In the genomic region with DNA sequence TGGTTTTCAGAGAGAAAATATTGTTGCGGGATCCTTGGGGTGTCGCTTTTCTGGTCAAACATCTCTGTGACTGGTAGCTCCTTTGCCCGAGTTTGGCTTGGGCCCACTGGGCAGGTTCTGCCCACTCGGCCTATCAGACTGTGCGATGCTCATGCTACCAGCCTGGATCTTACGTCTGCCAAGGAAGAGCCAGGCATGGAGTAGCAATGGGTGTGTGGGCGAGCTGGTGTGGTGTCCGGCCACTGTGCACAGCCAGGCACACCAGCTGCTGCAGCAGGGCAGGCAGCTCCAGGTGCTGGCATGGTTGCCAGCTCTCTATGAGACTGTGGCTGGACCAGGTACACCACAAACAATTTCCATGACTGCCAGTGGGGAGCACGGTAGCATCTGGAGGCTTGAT, we compare ENCODE assay signal across 21 cellular contexts.
"Had no signal": no experiment of that assay in that cellular context is flagged by ENCODE, and none has a peak within 500 bp of the region (broad histone marks: within the 10 kb centered on the region; RNA-seq: fewer than 3 reads in every experiment).

No MANE protein-coding gene starts in this region.

- H3K9me3 ChIP-seq: SJSA1 had no signal

- DNase-seq: activated CD4-positive, alpha-beta memory T cell treated with anti-CD3 and anti-CD28 coated beads for 36 hours; activated CD4-positive, alpha-beta T cell treated with anti-CD3 and anti-CD28 coated beads, Interleukin-2, amount 10 ng/mL, durations not matched to agents 7 days and 5 days; activated CD4-positive, CD25-positive, alpha-beta regulatory T cell; activated CD8-positive, alpha-beta memory T cell treated with anti-CD3 and anti-CD28 coated beads for 24 hours; activated gamma-delta T cell; activated naive CD4-positive, alpha-beta T cell treated with anti-CD3 and anti-CD28 coated beads, Interleukin-2, amount 10 ng/mL, durations not matched to agents 7 days and 5 days; activated naive CD8-positive, alpha-beta T cell treated with anti-CD3 and anti-CD28 coated beads for 36 hours; activated T-cell treated with anti-CD3 and anti-CD28 coated beads, Interleukin-2, amount 50 U/mL, for 48 hours; brain microvascular endothelial cell; Kasumi-1; KBM-7; NCI-H1105 treated with DMSO at 0.1 percent for 48 hours; NCI-H1436 treated with DMSO at 0.1 percent for 48 hours; NCI-H1930; NCI-H510A treated with DMSO at 0.1 percent for 48 hours; NCI-H774; RPMI8226 had no signal

- H3K4me3 ChIP-seq: cardiac muscle cell, SJSA1 had no signal

- H3K27me3 ChIP-seq: brain microvascular endothelial cell, cardiac muscle cell, SJSA1 had no signal

- H3K36me3 ChIP-seq: brain microvascular endothelial cell, cardiac muscle cell, SJSA1 had no signal

- H3K27ac ChIP-seq: brain microvascular endothelial cell, cardiac muscle cell, SJSA1 had no signal

- ATAC-seq: activated T-helper 17 cell treated with anti-CD3 and anti-CD28 coated beads, Interleukin-2, amount 50 U/mL, for 72 hours; Right ventricle myocardium inferior had no signal

- H3K4me1 ChIP-seq: SJSA1 had no signal
